9 cellular contexts compared by ENCODE assay signal in the genomic region with DNA sequence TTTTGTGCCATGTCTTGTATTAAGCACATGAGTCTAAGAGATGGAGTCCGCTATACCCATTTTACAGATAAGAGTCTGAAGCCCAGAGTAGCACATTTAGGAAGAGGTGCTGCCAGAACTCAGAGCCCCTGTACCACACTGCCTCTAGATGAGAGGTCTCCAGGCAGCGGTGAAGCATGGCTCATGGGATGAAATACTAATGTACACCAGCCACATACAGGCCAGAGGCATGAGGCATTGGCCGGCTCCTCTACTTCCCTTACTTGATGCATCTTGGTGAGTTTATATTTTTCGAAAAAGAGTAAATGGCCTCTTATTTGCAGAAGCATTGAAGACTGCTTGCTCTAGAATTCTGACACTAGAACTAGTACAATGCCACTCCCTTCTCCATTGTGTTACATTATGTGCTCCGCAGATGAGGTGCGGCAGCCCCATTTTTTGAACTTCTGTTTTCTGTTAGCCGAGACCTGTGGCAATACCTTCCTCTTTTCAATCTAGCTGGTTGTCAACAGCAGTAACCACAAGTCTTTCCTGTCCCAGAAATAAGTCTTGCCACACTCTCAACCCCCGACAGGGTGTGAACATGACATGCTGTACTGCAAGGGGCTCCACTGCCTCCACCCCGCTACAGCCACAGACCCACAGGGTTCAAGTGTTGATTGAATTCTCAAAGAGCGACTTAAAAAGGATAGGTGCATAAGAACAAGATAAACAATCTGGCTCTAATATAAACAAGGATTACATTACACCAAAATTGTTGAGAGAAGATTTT.
A peak's percentile ranks its signal among the peaks of the same experiment; 100 is the strongest.
DNase-seq lines count a peak whose midpoint lies in the region; ATAC-seq, FAIRE-seq and TF ChIP-seq lines count a peak whose summit lies in the region.
"Had no signal": no experiment of that assay in that cellular context is flagged by ENCODE, and none has a peak within 500 bp of the region (broad histone marks: within the 10 kb centered on the region; RNA-seq: fewer than 3 reads in every experiment).

No MANE protein-coding gene starts in this region.

- H2BK5ac ChIP-seq in neuronal stem cell (ENCODE audit: low read length), result no peak overlapping the region

- H3K4me3 ChIP-seq in K562 (no peak overlapping the region), neuronal stem cell (ENCODE audit: low read length in 2 of 2) (no peak overlapping the region)

- no peak for FAIRE-seq in K562 (lab: Jason Lieb, UNC)

- H3K18ac ChIP-seq in neuronal stem cell (ENCODE audit: low read length), result peak overlapping the region; percentile 69

- no peak for TF ChIP-seq EP300 in K562 (IDR thresholded peaks at IDR 0.05; ENCODE audit: low read length)

- no peaks in the 10 kb centered on the region for H3K79me1 ChIP-seq in neuronal stem cell (ENCODE audit: low read depth, low read length)

- no peaks in the 10 kb centered on the region for H3K27me3 ChIP-seq in K562 (ENCODE audit: control insufficient read depth in 2 of 2, insufficient read depth in 2 of 2, low read length in 2 of 2)
- no peaks in the 10 kb centered on the region for H3K27me3 ChIP-seq in neuronal stem cell (ENCODE audit: control insufficient read depth in 3 of 3, insufficient read depth in 3 of 3, low read depth in 1 of 3, low read length in 3 of 3)

- ATAC-seq in GM18907 (IDR thresholded peaks at IDR 0.05; ENCODE audit: unreplicated experiment) (peak; percentile 73), HG03060 (IDR thresholded peaks at IDR 0.05; ENCODE audit: low read depth, unreplicated experiment) (peak; percentile 61), K562 (no peak)

- no TSS peak for BruUV-seq in K562 (replicated peaks; lab: Mats Ljungman, UMichigan)

- intact Hi-C loops in K562 (cut with micrococcal nuclease), result no loop called here

- H3K27ac ChIP-seq in K562 (ENCODE audit: extremely low read depth, low read depth, low read length) (no peak overlapping the region), neuronal stem cell (replicated peaks; ENCODE audit: low read length) (peak overlapping the region; percentile 44)

- H3K9ac ChIP-seq in K562 (ENCODE audit: insufficient read depth in 1 of 2, low read depth in 2 of 2, low read length in 2 of 2) (no peak overlapping the region), neuronal stem cell (ENCODE audit: low read depth, low read length, poor library complexity) (no peak overlapping the region)

- H4K8ac ChIP-seq in neuronal stem cell (ENCODE audit: low read depth, low read length), result no peak overlapping the region

- peaks cover 12 to 22% of the 10 kb centered on the region in 2 experiments for H3K4me1 ChIP-seq in K562 (replicated peaks in 1 of 2; ENCODE audit: control insufficient read depth in 2 of 2, insufficient read depth in 2 of 2, low read length in 2 of 2)
- H3K4me1 ChIP-seq in neuronal stem cell (ENCODE audit: control insufficient read depth in 2 of 2, insufficient read depth in 1 of 2, low read depth in 1 of 2, low read length in 2 of 2), result peaks cover 10 to 11% of the 10 kb centered on the region in 2 donors

- H2AK5ac ChIP-seq in neuronal stem cell (ENCODE audit: low read depth, low read length), result no peak overlapping the region

- CTCF ChIA-PET in K562 (lab: Yijun Ruan, JAX; ENCODE audit: low intra/inter-chr PET ratio), result no interaction called here

- DNase-seq in T-helper 2 cell (peak in 4 of 5 experiments; percentile 37 to 98 (median 78)), K562 (ENCODE audit: extremely low read depth in 1 of 4, low spot score in 3 of 4) (peak in 2 of 4 experiments; percentile 23 to 47), neuronal stem cell (ENCODE audit: low spot score) (no peak), NCI-H69 (lab: John Stamatoyannopoulos, UW) (no peak), D341Med (ENCODE audit: low spot score) (no peak), dedifferentiated amniotic fluid mesenchymal stem cell (ENCODE audit: extremely low spot score) (no peak)
- DNase-seq: IMR-90 had no signal

- H3K4me2 ChIP-seq in K562 (ENCODE audit: insufficient read depth, low read length), result no peak overlapping the region
- H3K4me2 ChIP-seq in neuronal stem cell (ENCODE audit: insufficient read depth, low read length, poor library complexity, severe bottlenecking), result no peak overlapping the region

- no peak overlapping the region for H3K14ac ChIP-seq in neuronal stem cell (ENCODE audit: low read length)

- no peak overlapping the region for H2BK120ac ChIP-seq in neuronal stem cell (ENCODE audit: low read depth, low read length)

- in situ Hi-C loops in K562 (cut with MboI), result no loop called here

- H2BK12ac ChIP-seq in neuronal stem cell (ENCODE audit: low read length), result no peak overlapping the region

- no peak overlapping the region for H4K91ac ChIP-seq in neuronal stem cell (ENCODE audit: low read depth, low read length, poor library complexity)

- H3K9me3 ChIP-seq in K562 (replicated peaks; ENCODE audit: control insufficient read depth, insufficient read depth, low read depth, low read length) (no peaks in the 10 kb centered on the region), neuronal stem cell (replicated peaks in 1 of 2; ENCODE audit: control insufficient read depth in 2 of 2, insufficient read depth in 1 of 2, low read depth in 1 of 2, low read length in 2 of 2) (peaks cover 2 to 6% of the 10 kb centered on the region in 2 donors)

- no peak overlapping the region for H3K4ac ChIP-seq in neuronal stem cell (ENCODE audit: low read length)

- H4K20me1 ChIP-seq in K562 (replicated peaks; ENCODE audit: control insufficient read depth, insufficient read depth, low read length), result no peaks in the 10 kb centered on the region

- H3K9me1 ChIP-seq in K562 (ENCODE audit: control insufficient read depth, insufficient read depth, low read length), result no peaks in the 10 kb centered on the region

- TF ChIP-seq CTCF in K562 (IDR thresholded peaks at IDR 0.05 in 2 of 3, conservative IDR thresholded peaks at IDR 0.05 in 1 of 3; ENCODE audit: insufficient read depth in 2 of 3, low read depth in 1 of 3, low read length in 3 of 3), result no peak

- 46% methylated on average over 10 of the region's 10 CpGs for WGBS in K562 (ENCODE audit: insufficient coverage, low coverage, missing lambda C conversion rate)
- no CpG with 5 or more reads among the region's 10 CpGs for WGBS in neuronal stem cell (ENCODE audit: extremely low coverage in 2 of 2, insufficient read length in 2 of 2, insufficient replicate concordance in 1 of 2), 2 donors

- no peak overlapping the region for H3K23ac ChIP-seq in neuronal stem cell (ENCODE audit: low read depth, low read length, poor library complexity)

- no peak for TF ChIP-seq POLR2A in K562 (conservative IDR thresholded peaks at IDR 0.05)

- no peak for TF ChIP-seq RAD21 in K562 (CRISPR knock-in tag; conservative IDR thresholded peaks at IDR 0.05 in 1 of 2, IDR thresholded peaks at IDR 0.05 in 1 of 2)

- H2AFZ ChIP-seq in K562 (ENCODE audit: low read depth, low read length), result peak overlapping the region; percentile 13; the same call in 1 of the 2 replicates
- H2AFZ ChIP-seq in neuronal stem cell (ENCODE audit: low read length), result no peak overlapping the region

- POLR2A ChIA-PET in K562 (lab: Yijun Ruan, JAX), result interaction anchor here (0.6 kb wide), 1 partner anchor 66 kb away, joined by 3 read pairs; no protein-coding TSS in a partner anchor

- no peak overlapping the region for H2BK15ac ChIP-seq in neuronal stem cell (ENCODE audit: low read length)

- H3K79me2 ChIP-seq in K562 (ENCODE audit: control insufficient read depth, insufficient read depth, low read length), result peaks cover 18% of the 10 kb centered on the region; the same call in 2 of the 3 replicates

- H3K36me3 ChIP-seq in K562 (ENCODE audit: control insufficient read depth, insufficient read depth, low read length) (no peaks in the 10 kb centered on the region), neuronal stem cell (replicated peaks in 1 of 2; ENCODE audit: control insufficient read depth in 2 of 2, insufficient read depth in 2 of 2, low read length in 2 of 2) (no peaks in the 10 kb centered on the region)

TF ChIP-seq in K562, 482 proteins besides CTCF, POLR2A, EP300 and RAD21 (continues in another document):
- TF ChIP-seq CEBPB (tag; IDR thresholded peaks at IDR 0.05) (peak; percentile 75), RBM15 (IDR thresholded peaks at IDR 0.05; ENCODE audit: insufficient read depth, low read length) (no peak), ZNF140 (CRISPR knock-in tag; IDR thresholded peaks at IDR 0.05) (no peak), NFE2 (IDR thresholded peaks at IDR 0.05; ENCODE audit: low read depth) (no peak), LARP7 (IDR thresholded peaks at IDR 0.05) (no peak), ARNT (IDR thresholded peaks at IDR 0.05) (no peak), HEY1 (CRISPR knock-in tag; IDR thresholded peaks at IDR 0.05; ENCODE audit: borderline replicate concordance) (no peak), ZBTB1 (CRISPR knock-in tag; IDR thresholded peaks at IDR 0.05; ENCODE audit: borderline replicate concordance, low read depth) (no peak), ZNF124 (CRISPR knock-in tag; IDR thresholded peaks at IDR 0.05) (no peak), ZKSCAN8 (CRISPR knock-in tag; IDR thresholded peaks at IDR 0.05) (no peak), CHD2 (IDR thresholded peaks at IDR 0.05; ENCODE audit: low read depth, low read length) (no peak), STAT5B (CRISPR knock-in tag; IDR thresholded peaks at IDR 0.05) (no peak), CBX5 (IDR thresholded peaks at IDR 0.05; ENCODE audit: borderline replicate concordance, low read depth) (no peak), ZNF165 (CRISPR knock-in tag; IDR thresholded peaks at IDR 0.05; ENCODE audit: borderline replicate concordance) (no peak), LEF1 (IDR thresholded peaks at IDR 0.05) (no peak), ZSCAN29 (IDR thresholded peaks at IDR 0.05) (no peak), MYBL2 (IDR thresholded peaks at IDR 0.05; ENCODE audit: low read depth) (no peak), MYBL2 (CRISPR knock-in tag; IDR thresholded peaks at IDR 0.05; ENCODE audit: borderline replicate concordance) (no peak), MAFK (IDR thresholded peaks at IDR 0.05; ENCODE audit: low read length) (no peak)
- TF ChIP-seq, protein P1, sequence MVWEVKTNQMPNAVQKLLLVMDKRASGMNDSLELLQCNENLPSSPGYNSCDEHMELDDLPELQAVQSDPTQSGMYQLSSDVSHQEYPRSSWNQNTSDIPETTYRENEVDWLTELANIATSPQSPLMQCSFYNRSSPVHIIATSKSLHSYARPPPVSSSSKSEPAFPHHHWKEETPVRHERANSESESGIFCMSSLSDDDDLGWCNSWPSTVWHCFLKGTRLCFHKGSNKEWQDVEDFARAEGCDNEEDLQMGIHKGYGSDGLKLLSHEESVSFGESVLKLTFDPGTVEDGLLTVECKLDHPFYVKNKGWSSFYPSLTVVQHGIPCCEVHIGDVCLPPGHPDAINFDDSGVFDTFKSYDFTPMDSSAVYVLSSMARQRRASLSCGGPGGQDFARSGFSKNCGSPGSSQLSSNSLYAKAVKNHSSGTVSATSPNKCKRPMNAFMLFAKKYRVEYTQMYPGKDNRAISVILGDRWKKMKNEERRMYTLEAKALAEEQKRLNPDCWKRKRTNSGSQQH (CRISPR knock-in tag; IDR thresholded peaks at IDR 0.05), result no peak

Comparison
In these comparisons a context has a peak if more than half of its experiments do, and no peak if none do; other contexts are left out.
1. DNase-seq: peak in T-helper 2 cell (4 of 5); none in neuronal stem cell (single experiment), NCI-H69 (single experiment), D341Med (single experiment) and dedifferentiated amniotic fluid mesenchymal stem cell (single experiment).